Comparison of ENCODE assay signal across 16 cellular contexts in the genomic region with DNA sequence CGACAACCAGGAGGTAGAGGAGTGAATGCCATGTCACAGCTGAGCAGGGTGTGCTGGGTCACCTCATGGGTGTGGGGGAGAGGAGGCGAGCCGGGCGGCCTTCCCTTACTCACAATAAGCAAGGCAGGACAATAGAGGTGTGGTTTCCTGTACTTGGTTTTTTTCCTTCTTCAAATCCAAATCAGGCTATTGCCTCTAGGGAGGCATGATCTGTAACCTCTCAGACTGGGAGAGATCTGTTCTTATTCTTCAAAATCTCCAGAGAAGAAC.
DNase-seq lines count a peak whose midpoint lies in the region; ATAC-seq, FAIRE-seq and TF ChIP-seq lines count a peak whose summit lies in the region.
"Had no signal": no experiment of that assay in that cellular context is flagged by ENCODE, and none has a peak within 500 bp of the region (broad histone marks: within the 10 kb centered on the region; RNA-seq: fewer than 3 reads in every experiment).

No MANE protein-coding gene starts in this region.

- H3K23ac ChIP-seq in trophoblast cell (ENCODE audit: low read length) = no peak overlapping the region

- no peaks in the 10 kb centered on the region for H4K20me1 ChIP-seq in K562 (replicated peaks; ENCODE audit: control insufficient read depth, insufficient read depth, low read length)

- FAIRE-seq in K562 (lab: Jason Lieb, UNC) = no peak
- FAIRE-seq: GM12892 had no signal

- no peaks in the 10 kb centered on the region for H3K9me3 ChIP-seq in SJSA1 (replicated peaks)
- H3K9me3 ChIP-seq in K562 (replicated peaks; ENCODE audit: control insufficient read depth, insufficient read depth, low read depth, low read length) = no peaks in the 10 kb centered on the region
- H3K9me3 ChIP-seq in trophoblast cell (ENCODE audit: insufficient read depth, low read depth, low read length) = no peaks in the 10 kb centered on the region

- H3K9me1 ChIP-seq in K562 (ENCODE audit: control insufficient read depth, insufficient read depth, low read length) = no peaks in the 10 kb centered on the region

- no peaks in the 10 kb centered on the region for H3K4me1 Mint-ChIP-seq in stimulated activated memory B cell treated with anti-CD40 and anti-IgM and Interleukin-4, amounts not matched to agents 10 μg/mL and 1 μg/mL and 100 μg/mL, for 72 hours
- H3K4me1 Mint-ChIP-seq in endothelial cell (ENCODE audit: unreplicated experiment) = peaks cover 25% of the 10 kb centered on the region

- POLR2A ChIA-PET in K562 (lab: Yijun Ruan, JAX) = interaction anchor here (0.6 to 0.8 kb wide), 2 partner anchors 156 to 288 kb away, joined by 3 read pairs; partner anchors contain the start of gene THOC1

- TF ChIP-seq RAD21 in K562 (CRISPR knock-in tag; conservative IDR thresholded peaks at IDR 0.05 in 1 of 2, IDR thresholded peaks at IDR 0.05 in 1 of 2) = no peak

- intact Hi-C loops in K562 (cut with micrococcal nuclease) = no loop called here

- 7% methylated on average over 4 of the region's 4 CpGs for WGBS in K562 (ENCODE audit: insufficient coverage, low coverage, missing lambda C conversion rate)
- no CpG with 5 or more reads among the region's 4 CpGs for WGBS in trophoblast cell (ENCODE audit: extremely low coverage, insufficient coverage, insufficient read length)

- no peak overlapping the region for H3K4me3 Mint-ChIP-seq in stimulated activated memory B cell treated with anti-CD40 and anti-IgM and Interleukin-4, amounts not matched to agents 10 μg/mL and 1 μg/mL and 100 μg/mL, for 72 hours
- H3K4me3 Mint-ChIP-seq in endothelial cell (ENCODE audit: unreplicated experiment) = no peak overlapping the region

- peak in 1 of 2 experiments; percentile 71 for DNase-seq in SJSA1 (ENCODE audit: low read depth in 1 of 2, low spot score in 2 of 2)
- DNase-seq in K562 (ENCODE audit: extremely low read depth in 1 of 4, low spot score in 3 of 4) = no peak
- peak; percentile 39 for DNase-seq in left kidney (ENCODE audit: low read depth, low spot score)
- no peak for DNase-seq in endothelial cell (ENCODE audit: low spot score)
- DNase-seq in T-helper 9 cell = no peak
- no peak for DNase-seq in trophoblast cell
- DNase-seq: COR-L47, GOT3, NCI-H1417 treated with DMSO at 0.1 percent for 48 hours, NCI-H1930, NCI-H2171, NCI-H446, NCI-H69, PC-3 had no signal

- H3K4me3 ChIP-seq in SJSA1 (no peak overlapping the region), K562 (no peak overlapping the region), trophoblast cell (ENCODE audit: low read depth, low read length) (no peak overlapping the region)

- no peaks in the 10 kb centered on the region for H3K27me3 Mint-ChIP-seq in stimulated activated memory B cell treated with anti-CD40 and anti-IgM and Interleukin-4, amounts not matched to agents 10 μg/mL and 1 μg/mL and 100 μg/mL, for 72 hours
- H3K27me3 Mint-ChIP-seq in endothelial cell (ENCODE audit: unreplicated experiment) = peaks cover 4% of the 10 kb centered on the region

- H3K9me3 Mint-ChIP-seq in stimulated activated memory B cell treated with anti-CD40 and anti-IgM and Interleukin-4, amounts not matched to agents 10 μg/mL and 1 μg/mL and 100 μg/mL, for 72 hours = no peaks in the 10 kb centered on the region
- no peaks in the 10 kb centered on the region for H3K9me3 Mint-ChIP-seq in endothelial cell (ENCODE audit: unreplicated experiment)

- ATAC-seq in K562 = peak; percentile 61
- ATAC-seq in stimulated activated memory B cell treated with anti-CD40 and anti-IgM and Interleukin-4, amounts not matched to agents 10 μg/mL and 1 μg/mL and 100 μg/mL, for 72 hours = peak; percentile 47
- ATAC-seq: PC-3 had no signal

- in situ Hi-C loops in K562 (cut with MboI) = no loop called here

- H4K8ac ChIP-seq in trophoblast cell (ENCODE audit: low read depth, low read length) = no peak overlapping the region

- H3K79me2 ChIP-seq in K562 (ENCODE audit: control insufficient read depth, insufficient read depth, low read length) = no peaks in the 10 kb centered on the region
- peaks cover 2% of the 10 kb centered on the region for H3K79me2 ChIP-seq in trophoblast cell (ENCODE audit: control insufficient read depth, insufficient read depth, low read length, poor library complexity)

- no peak overlapping the region for H4K12ac ChIP-seq in trophoblast cell (ENCODE audit: low read depth, low read length)

- H3K36me3 ChIP-seq in SJSA1 (no peaks in the 10 kb centered on the region; the same call in 1 of the 2 replicates), K562 (ENCODE audit: control insufficient read depth, insufficient read depth, low read length) (no peaks in the 10 kb centered on the region), trophoblast cell (ENCODE audit: control insufficient read depth in 1 of 2, insufficient read depth in 2 of 2, low read length in 2 of 2) (no peaks in the 10 kb centered on the region)

- no peak overlapping the region for H3K4me2 ChIP-seq in K562 (ENCODE audit: insufficient read depth, low read length)
- H3K4me2 ChIP-seq in trophoblast cell (ENCODE audit: low read length) = no peak overlapping the region

- H3K27ac Mint-ChIP-seq in stimulated activated memory B cell treated with anti-CD40 and anti-IgM and Interleukin-4, amounts not matched to agents 10 μg/mL and 1 μg/mL and 100 μg/mL, for 72 hours = no peak overlapping the region
- H3K27ac Mint-ChIP-seq in endothelial cell (ENCODE audit: unreplicated experiment) = no peak overlapping the region

- H3K27me3 ChIP-seq in SJSA1 (replicated peaks) (no peaks in the 10 kb centered on the region), K562 (ENCODE audit: control insufficient read depth in 2 of 2, insufficient read depth in 2 of 2, low read length in 2 of 2) (peaks cover 9 to 22% of the 10 kb centered on the region in 2 experiments), trophoblast cell (ENCODE audit: insufficient read depth, low read length) (no peaks in the 10 kb centered on the region)

- no peaks in the 10 kb centered on the region for H3K36me3 Mint-ChIP-seq in stimulated activated memory B cell treated with anti-CD40 and anti-IgM and Interleukin-4, amounts not matched to agents 10 μg/mL and 1 μg/mL and 100 μg/mL, for 72 hours
- H3K36me3 Mint-ChIP-seq in endothelial cell (ENCODE audit: low read depth, unreplicated experiment) = peaks cover 10% of the 10 kb centered on the region

- H3K18ac ChIP-seq in trophoblast cell (ENCODE audit: low read length) = no peak overlapping the region

- H3K4ac ChIP-seq in trophoblast cell (ENCODE audit: low read depth, low read length) = no peak overlapping the region

- no peak overlapping the region for H2AK5ac ChIP-seq in trophoblast cell (ENCODE audit: low read length)

- H2AFZ ChIP-seq in K562 (ENCODE audit: low read depth, low read length) (no peak overlapping the region), trophoblast cell (ENCODE audit: insufficient read depth, low read length, poor library complexity) (no peak overlapping the region)

- BruUV-seq in K562 (replicated peaks; lab: Mats Ljungman, UMichigan) = no TSS peak

- no peaks in the 10 kb centered on the region for H3K79me1 ChIP-seq in trophoblast cell (ENCODE audit: low read length)

- H3K14ac ChIP-seq in trophoblast cell (ENCODE audit: low read length) = no peak overlapping the region

- TF ChIP-seq CTCF in K562 (IDR thresholded peaks at IDR 0.05 in 2 of 3, conservative IDR thresholded peaks at IDR 0.05 in 1 of 3; ENCODE audit: insufficient read depth in 2 of 3, low read depth in 1 of 3, low read length in 3 of 3) (no peak), endothelial cell (IDR thresholded peaks at IDR 0.05; ENCODE audit: unreplicated experiment) (no peak)

- peak overlapping the region; percentile 83 for H3K27ac ChIP-seq in SJSA1
- H3K27ac ChIP-seq in K562 (ENCODE audit: extremely low read depth, low read depth, low read length) = no peak overlapping the region
- H3K27ac ChIP-seq in trophoblast cell (ENCODE audit: low read depth, low read length) = no peak overlapping the region

- no peak overlapping the region for H2BK12ac ChIP-seq in trophoblast cell (ENCODE audit: low read length)

- H2BK5ac ChIP-seq in trophoblast cell (ENCODE audit: low read depth, low read length, poor library complexity) = no peak overlapping the region

- H3K4me1 ChIP-seq in SJSA1 (replicated peaks) (peaks cover 73% of the 10 kb centered on the region), K562 (replicated peaks in 1 of 2; ENCODE audit: control insufficient read depth in 2 of 2, insufficient read depth in 2 of 2, low read length in 2 of 2) (no peaks in the 10 kb centered on the region), trophoblast cell (ENCODE audit: control insufficient read depth in 1 of 2, insufficient read depth in 2 of 2, low read length in 2 of 2) (peaks cover 4 to 11% of the 10 kb centered on the region in 2 experiments)

- no peak overlapping the region for H2BK120ac ChIP-seq in trophoblast cell (ENCODE audit: insufficient read depth, low read length, poor library complexity)

- TF ChIP-seq EP300 in K562 (IDR thresholded peaks at IDR 0.05; ENCODE audit: low read length) = no peak

- no peak for TF ChIP-seq POLR2A in K562 (conservative IDR thresholded peaks at IDR 0.05)

- H3K9ac ChIP-seq in K562 (ENCODE audit: insufficient read depth in 1 of 2, low read depth in 2 of 2, low read length in 2 of 2) (no peak overlapping the region), trophoblast cell (ENCODE audit: low read length) (no peak overlapping the region)

- CTCF ChIA-PET in K562 (lab: Yijun Ruan, JAX; ENCODE audit: low intra/inter-chr PET ratio) = no interaction called here

- H4K91ac ChIP-seq in trophoblast cell (ENCODE audit: low read depth, low read length) = no peak overlapping the region

TF ChIP-seq in K562, 482 proteins besides CTCF, POLR2A, EP300 and RAD21:
- no peak for TF ChIP-seq ZNF217 (CRISPR knock-in tag; IDR thresholded peaks at IDR 0.05)
- peak; percentile 38; the same call in 1 of the 2 replicates for TF ChIP-seq ZNF584 (CRISPR knock-in tag; IDR thresholded peaks at IDR 0.05; ENCODE audit: low read depth)
- TF ChIP-seq PHB (CRISPR knock-in tag; IDR thresholded peaks at IDR 0.05) = no peak
